8 cellular contexts compared by ENCODE assay signal in the genomic region with DNA sequence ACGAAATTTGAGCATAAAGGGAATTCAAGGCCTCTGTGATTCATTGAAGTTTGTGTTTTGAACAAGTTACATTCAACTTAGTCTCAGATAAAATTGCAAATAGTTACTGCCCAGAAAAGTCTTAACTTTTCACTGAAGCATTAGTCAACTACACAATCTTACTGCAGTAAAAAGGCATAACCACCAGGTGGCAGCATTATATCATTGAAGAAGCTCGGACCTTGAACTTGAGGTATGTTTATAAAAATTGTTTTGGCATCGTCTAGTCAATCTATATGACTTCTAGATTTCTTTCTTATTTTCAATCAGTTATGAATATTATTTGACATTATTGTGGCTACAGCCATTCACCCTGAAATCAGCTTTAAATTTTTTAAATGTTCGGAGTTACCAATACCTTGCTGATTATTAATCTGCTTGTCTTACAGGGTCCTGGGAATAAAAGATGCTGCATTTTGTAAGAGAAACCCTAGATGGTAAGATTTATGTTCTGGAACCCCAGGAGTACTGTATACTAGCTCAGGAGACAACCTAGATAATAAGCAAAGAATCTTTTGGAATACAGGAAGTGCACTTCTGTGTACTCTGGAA.
A peak's percentile ranks its signal among the peaks of the same experiment; 100 is the strongest.
DNase-seq lines count a peak whose midpoint lies in the region; TF ChIP-seq lines count a peak whose summit lies in the region.

No MANE protein-coding gene starts in this region.

- H3K27me3 ChIP-seq in H7 (ENCODE audit: control insufficient read depth, insufficient read depth, low read length): no peaks in the 10 kb centered on the region

- H3K36me3 Mint-ChIP-seq in nephron (ENCODE audit: low read depth): no peaks in the 10 kb centered on the region

- H3K4me3 Mint-ChIP-seq in nephron: peak overlapping the region in 1 of 3 experiments; percentile 4

- H3K36me3 ChIP-seq in H7 (replicated peaks; ENCODE audit: control insufficient read depth, insufficient read depth, low read length): no peaks in the 10 kb centered on the region

- no peak overlapping the region for H3K4me3 ChIP-seq in H7 (ENCODE audit: insufficient read depth, low read depth, low read length)
- H3K4me3 ChIP-seq in epithelial cell of esophagus (ENCODE audit: low read length): no peak overlapping the region

- no peaks in the 10 kb centered on the region for H3K9me3 Mint-ChIP-seq in nephron

- peak overlapping the region; percentile 54 to 79 (median 75) for H3K27ac Mint-ChIP-seq in nephron

- peaks cover 32% of the 10 kb centered on the region for H3K4me1 Mint-ChIP-seq in nephron

- TF ChIP-seq CTCF in epithelial cell of esophagus (IDR thresholded peaks at IDR 0.05; ENCODE audit: insufficient read depth, low read depth, low read length, missing control alignments): peak; percentile 66
- peak; percentile 84 to 92 (median 86) for TF ChIP-seq CTCF in nephron (IDR thresholded peaks at IDR 0.05; ENCODE audit: unreplicated experiment in 3 of 3)

- DNase-seq in NCI-H82 (lab: John Stamatoyannopoulos, UW) (peak; percentile 75), NCI-H82 treated with DMSO at 0.1 percent for 48 hours (lab: John Stamatoyannopoulos, UW; ENCODE audit: unreplicated experiment) (no peak), H7 (peak; percentile 35), NCI-H2081 (lab: John Stamatoyannopoulos, UW) (peak; percentile 55 to 65), epithelial cell of esophagus (ENCODE audit: low read depth) (peak; percentile 73), mesenteric fat pad (ENCODE audit: low spot score) (no peak)
- peak; percentile 36 for DNase-seq in activated CD4-positive, CD25-positive, alpha-beta regulatory T cell treated with anti-CD3 and anti-CD28 coated beads, Interleukin-2, amount 50 U/mL, for 16 hours (ENCODE audit: low read depth, low spot score)

- H3K27me3 Mint-ChIP-seq in nephron (ENCODE audit: low read depth): no peaks in the 10 kb centered on the region

Comparison
In these comparisons a context has a peak if more than half of its experiments do, and no peak if none do; other contexts are left out.
1. DNase-seq: peak in NCI-H82 (single experiment), H7 (single experiment), NCI-H2081 (2 of 2), activated CD4-positive, CD25-positive, alpha-beta regulatory T cell treated with anti-CD3 and anti-CD28 coated beads, Interleukin-2, amount 50 U/mL, for 16 hours (single experiment) and epithelial cell of esophagus (single experiment); none in NCI-H82 treated with DMSO at 0.1 percent for 48 hours (single experiment) and mesenteric fat pad (single experiment).